In genomic region chr12:16349132-16349463, GRCh38 we compare ENCODE assay signal across 1 cellular context.
TF ChIP-seq lines count a peak whose summit lies in the region.

No MANE protein-coding gene starts in this region.

TF ChIP-seq in GM23338, 12 proteins besides CTCF, POLR2A, EP300 and RAD21 (continued from another document):
- no peak for TF ChIP-seq ZNF462 (CRISPR knock-in tag; IDR thresholded peaks at IDR 0.05)
- TF ChIP-seq REST (IDR thresholded peaks at IDR 0.05; ENCODE audit: unreplicated experiment) = no peak
- TF ChIP-seq POLR2AphosphoS5 (IDR thresholded peaks at IDR 0.05; ENCODE audit: low read depth) = no peak
- TF ChIP-seq ZNF114 (CRISPR knock-in tag; IDR thresholded peaks at IDR 0.05) = no peak
- TF ChIP-seq ZNF331 (CRISPR knock-in tag; IDR thresholded peaks at IDR 0.05; ENCODE audit: low read depth) = no peak
- TF ChIP-seq CREB1 (CRISPR knock-in tag; IDR thresholded peaks at IDR 0.05; ENCODE audit: low read depth) = no peak
- TF ChIP-seq ETS1 (IDR thresholded peaks at IDR 0.05) = no peak
